Comparison of ENCODE assay signal across 1 cellular context in the genomic region with DNA sequence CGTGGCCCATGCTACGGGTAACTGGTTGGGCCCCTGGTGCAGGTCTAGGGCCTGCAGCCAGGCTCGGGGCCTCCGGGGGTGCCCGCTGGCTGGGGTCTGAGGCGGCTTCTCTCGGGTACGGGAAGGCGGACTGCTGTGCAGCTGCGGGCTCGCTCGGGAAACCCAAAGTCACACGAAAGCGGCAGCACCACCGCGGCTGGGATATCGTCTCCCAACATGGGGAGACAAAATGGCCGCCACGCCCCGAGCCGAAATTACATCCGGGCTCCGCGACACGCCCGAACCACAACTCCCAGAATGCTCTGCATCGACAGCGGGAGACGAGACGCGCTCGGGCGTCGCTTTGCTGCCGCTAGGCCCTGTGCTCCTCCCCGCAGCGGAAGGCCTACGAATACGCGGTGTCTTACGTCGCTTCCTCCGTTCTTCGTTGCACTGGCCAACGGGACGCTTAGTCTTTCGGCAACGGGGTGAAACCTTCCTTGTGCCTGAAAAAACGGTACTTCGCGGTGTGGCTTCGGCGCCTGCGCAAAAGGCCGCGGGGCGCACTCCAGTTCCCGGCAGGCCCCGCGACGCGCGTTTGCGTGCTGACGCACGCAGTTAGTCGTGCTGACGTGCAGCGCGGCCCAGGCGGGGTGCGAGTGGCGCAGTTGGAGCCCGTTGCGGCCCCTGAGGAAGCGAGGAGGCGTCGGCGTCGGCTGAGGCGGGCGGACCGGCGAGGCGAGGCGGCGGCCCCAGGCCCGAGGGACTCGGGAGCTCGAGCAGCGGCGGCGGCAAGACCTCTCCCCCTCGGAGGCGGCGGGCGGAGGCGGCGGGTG.
TF ChIP-seq lines count a peak whose summit lies in the region.

A gene (plus strand): TSS at position 604 of the 815 bp plus-strand sequence. CDS start 3,727 bp downstream, outside the sequence.

TF ChIP-seq in K562, 482 proteins besides CTCF, POLR2A, EP300 and RAD21 (continued from another document and continues in another):
- TF ChIP-seq ZKSCAN8 (CRISPR knock-in tag; IDR thresholded peaks at IDR 0.05) = 0 out of 2 replicates have a peak, but pooled peaks have one; percentile 19
- TF ChIP-seq CBX1 (IDR thresholded peaks at IDR 0.05; ENCODE audit: low read depth) = peak; percentile 27; the same call in 1 of the 2 replicates
- TF ChIP-seq, protein P1, sequence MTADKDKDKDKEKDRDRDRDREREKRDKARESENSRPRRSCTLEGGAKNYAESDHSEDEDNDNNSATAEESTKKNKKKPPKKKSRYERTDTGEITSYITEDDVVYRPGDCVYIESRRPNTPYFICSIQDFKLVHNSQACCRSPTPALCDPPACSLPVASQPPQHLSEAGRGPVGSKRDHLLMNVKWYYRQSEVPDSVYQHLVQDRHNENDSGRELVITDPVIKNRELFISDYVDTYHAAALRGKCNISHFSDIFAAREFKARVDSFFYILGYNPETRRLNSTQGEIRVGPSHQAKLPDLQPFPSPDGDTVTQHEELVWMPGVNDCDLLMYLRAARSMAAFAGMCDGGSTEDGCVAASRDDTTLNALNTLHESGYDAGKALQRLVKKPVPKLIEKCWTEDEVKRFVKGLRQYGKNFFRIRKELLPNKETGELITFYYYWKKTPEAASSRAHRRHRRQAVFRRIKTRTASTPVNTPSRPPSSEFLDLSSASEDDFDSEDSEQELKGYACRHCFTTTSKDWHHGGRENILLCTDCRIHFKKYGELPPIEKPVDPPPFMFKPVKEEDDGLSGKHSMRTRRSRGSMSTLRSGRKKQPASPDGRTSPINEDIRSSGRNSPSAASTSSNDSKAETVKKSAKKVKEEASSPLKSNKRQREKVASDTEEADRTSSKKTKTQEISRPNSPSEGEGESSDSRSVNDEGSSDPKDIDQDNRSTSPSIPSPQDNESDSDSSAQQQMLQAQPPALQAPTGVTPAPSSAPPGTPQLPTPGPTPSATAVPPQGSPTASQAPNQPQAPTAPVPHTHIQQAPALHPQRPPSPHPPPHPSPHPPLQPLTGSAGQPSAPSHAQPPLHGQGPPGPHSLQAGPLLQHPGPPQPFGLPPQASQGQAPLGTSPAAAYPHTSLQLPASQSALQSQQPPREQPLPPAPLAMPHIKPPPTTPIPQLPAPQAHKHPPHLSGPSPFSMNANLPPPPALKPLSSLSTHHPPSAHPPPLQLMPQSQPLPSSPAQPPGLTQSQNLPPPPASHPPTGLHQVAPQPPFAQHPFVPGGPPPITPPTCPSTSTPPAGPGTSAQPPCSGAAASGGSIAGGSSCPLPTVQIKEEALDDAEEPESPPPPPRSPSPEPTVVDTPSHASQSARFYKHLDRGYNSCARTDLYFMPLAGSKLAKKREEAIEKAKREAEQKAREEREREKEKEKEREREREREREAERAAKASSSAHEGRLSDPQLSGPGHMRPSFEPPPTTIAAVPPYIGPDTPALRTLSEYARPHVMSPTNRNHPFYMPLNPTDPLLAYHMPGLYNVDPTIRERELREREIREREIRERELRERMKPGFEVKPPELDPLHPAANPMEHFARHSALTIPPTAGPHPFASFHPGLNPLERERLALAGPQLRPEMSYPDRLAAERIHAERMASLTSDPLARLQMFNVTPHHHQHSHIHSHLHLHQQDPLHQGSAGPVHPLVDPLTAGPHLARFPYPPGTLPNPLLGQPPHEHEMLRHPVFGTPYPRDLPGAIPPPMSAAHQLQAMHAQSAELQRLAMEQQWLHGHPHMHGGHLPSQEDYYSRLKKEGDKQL (CRISPR knock-in tag; IDR thresholded peaks at IDR 0.05; ENCODE audit: borderline replicate concordance) = no peak
- peak; percentile 71 for TF ChIP-seq MTA1 (IDR thresholded peaks at IDR 0.05; ENCODE audit: borderline replicate concordance)
- no peak for TF ChIP-seq SMARCA4 (IDR thresholded peaks at IDR 0.05)
- TF ChIP-seq, protein P2, sequence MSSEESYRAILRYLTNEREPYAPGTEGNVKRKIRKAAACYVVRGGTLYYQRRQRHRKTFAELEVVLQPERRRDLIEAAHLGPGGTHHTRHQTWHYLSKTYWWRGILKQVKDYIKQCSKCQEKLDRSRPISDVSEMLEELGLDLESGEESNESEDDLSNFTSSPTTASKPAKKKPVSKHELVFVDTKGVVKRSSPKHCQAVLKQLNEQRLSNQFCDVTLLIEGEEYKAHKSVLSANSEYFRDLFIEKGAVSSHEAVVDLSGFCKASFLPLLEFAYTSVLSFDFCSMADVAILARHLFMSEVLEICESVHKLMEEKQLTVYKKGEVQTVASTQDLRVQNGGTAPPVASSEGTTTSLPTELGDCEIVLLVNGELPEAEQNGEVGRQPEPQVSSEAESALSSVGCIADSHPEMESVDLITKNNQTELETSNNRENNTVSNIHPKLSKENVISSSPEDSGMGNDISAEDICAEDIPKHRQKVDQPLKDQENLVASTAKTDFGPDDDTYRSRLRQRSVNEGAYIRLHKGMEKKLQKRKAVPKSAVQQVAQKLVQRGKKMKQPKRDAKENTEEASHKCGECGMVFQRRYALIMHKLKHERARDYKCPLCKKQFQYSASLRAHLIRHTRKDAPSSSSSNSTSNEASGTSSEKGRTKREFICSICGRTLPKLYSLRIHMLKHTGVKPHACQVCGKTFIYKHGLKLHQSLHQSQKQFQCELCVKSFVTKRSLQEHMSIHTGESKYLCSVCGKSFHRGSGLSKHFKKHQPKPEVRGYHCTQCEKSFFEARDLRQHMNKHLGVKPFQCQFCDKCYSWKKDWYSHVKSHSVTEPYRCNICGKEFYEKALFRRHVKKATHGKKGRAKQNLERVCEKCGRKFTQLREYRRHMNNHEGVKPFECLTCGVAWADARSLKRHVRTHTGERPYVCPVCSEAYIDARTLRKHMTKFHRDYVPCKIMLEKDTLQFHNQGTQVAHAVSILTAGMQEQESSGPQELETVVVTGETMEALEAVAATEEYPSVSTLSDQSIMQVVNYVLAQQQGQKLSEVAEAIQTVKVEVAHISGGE (CRISPR knock-in tag; IDR thresholded peaks at IDR 0.05) = peak in 1 of 3 experiments; percentile 88; a peak in 2 of 6 replicates
- TF ChIP-seq, protein P3, sequence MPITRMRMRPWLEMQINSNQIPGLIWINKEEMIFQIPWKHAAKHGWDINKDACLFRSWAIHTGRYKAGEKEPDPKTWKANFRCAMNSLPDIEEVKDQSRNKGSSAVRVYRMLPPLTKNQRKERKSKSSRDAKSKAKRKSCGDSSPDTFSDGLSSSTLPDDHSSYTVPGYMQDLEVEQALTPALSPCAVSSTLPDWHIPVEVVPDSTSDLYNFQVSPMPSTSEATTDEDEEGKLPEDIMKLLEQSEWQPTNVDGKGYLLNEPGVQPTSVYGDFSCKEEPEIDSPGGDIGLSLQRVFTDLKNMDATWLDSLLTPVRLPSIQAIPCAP (CRISPR knock-in tag; IDR thresholded peaks at IDR 0.05; ENCODE audit: borderline replicate concordance) = no peak; the same call in 1 of the 2 replicates
- TF ChIP-seq, protein P4, sequence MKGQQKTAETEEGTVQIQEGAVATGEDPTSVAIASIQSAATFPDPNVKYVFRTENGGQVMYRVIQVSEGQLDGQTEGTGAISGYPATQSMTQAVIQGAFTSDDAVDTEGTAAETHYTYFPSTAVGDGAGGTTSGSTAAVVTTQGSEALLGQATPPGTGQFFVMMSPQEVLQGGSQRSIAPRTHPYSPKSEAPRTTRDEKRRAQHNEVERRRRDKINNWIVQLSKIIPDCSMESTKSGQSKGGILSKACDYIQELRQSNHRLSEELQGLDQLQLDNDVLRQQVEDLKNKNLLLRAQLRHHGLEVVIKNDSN (CRISPR knock-in tag; IDR thresholded peaks at IDR 0.05) = peak; percentile 52; the same call in 1 of the 2 replicates
- TF ChIP-seq EP400 (IDR thresholded peaks at IDR 0.05) = peak; percentile 99
- TF ChIP-seq, protein P5, sequence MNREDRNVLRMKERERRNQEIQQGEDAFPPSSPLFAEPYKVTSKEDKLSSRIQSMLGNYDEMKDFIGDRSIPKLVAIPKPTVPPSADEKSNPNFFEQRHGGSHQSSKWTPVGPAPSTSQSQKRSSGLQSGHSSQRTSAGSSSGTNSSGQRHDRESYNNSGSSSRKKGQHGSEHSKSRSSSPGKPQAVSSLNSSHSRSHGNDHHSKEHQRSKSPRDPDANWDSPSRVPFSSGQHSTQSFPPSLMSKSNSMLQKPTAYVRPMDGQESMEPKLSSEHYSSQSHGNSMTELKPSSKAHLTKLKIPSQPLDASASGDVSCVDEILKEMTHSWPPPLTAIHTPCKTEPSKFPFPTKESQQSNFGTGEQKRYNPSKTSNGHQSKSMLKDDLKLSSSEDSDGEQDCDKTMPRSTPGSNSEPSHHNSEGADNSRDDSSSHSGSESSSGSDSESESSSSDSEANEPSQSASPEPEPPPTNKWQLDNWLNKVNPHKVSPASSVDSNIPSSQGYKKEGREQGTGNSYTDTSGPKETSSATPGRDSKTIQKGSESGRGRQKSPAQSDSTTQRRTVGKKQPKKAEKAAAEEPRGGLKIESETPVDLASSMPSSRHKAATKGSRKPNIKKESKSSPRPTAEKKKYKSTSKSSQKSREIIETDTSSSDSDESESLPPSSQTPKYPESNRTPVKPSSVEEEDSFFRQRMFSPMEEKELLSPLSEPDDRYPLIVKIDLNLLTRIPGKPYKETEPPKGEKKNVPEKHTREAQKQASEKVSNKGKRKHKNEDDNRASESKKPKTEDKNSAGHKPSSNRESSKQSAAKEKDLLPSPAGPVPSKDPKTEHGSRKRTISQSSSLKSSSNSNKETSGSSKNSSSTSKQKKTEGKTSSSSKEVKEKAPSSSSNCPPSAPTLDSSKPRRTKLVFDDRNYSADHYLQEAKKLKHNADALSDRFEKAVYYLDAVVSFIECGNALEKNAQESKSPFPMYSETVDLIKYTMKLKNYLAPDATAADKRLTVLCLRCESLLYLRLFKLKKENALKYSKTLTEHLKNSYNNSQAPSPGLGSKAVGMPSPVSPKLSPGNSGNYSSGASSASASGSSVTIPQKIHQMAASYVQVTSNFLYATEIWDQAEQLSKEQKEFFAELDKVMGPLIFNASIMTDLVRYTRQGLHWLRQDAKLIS (CRISPR knock-in tag; IDR thresholded peaks at IDR 0.05) = peak; percentile 21; the same call in 1 of the 2 replicates
- TF ChIP-seq, protein P6, sequence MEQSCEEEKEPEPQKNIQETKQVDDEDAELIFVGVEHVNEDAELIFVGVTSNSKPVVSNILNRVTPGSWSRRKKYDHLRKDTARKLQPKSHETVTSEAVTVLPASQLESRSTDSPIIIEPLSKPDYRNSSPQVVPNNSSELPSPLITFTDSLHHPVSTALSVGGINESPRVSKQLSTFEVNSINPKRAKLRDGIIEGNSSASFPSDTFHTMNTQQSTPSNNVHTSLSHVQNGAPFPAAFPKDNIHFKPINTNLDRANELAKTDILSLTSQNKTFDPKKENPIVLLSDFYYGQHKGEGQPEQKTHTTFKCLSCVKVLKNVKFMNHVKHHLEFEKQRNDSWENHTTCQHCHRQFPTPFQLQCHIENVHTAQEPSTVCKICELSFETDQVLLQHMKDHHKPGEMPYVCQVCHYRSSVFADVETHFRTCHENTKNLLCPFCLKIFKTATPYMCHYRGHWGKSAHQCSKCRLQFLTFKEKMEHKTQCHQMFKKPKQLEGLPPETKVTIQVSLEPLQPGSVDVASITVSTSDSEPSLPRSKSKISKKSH (CRISPR knock-in tag; IDR thresholded peaks at IDR 0.05) = no peak
- no peak for TF ChIP-seq FOXJ2 (tag; IDR thresholded peaks at IDR 0.05)
- peak; percentile 22 to 79; a peak in 3 of 4 replicates for TF ChIP-seq MAZ (CRISPR knock-in tag; conservative IDR thresholded peaks at IDR 0.05 in 1 of 2, IDR thresholded peaks at IDR 0.05 in 1 of 2)
- TF ChIP-seq, protein P7, sequence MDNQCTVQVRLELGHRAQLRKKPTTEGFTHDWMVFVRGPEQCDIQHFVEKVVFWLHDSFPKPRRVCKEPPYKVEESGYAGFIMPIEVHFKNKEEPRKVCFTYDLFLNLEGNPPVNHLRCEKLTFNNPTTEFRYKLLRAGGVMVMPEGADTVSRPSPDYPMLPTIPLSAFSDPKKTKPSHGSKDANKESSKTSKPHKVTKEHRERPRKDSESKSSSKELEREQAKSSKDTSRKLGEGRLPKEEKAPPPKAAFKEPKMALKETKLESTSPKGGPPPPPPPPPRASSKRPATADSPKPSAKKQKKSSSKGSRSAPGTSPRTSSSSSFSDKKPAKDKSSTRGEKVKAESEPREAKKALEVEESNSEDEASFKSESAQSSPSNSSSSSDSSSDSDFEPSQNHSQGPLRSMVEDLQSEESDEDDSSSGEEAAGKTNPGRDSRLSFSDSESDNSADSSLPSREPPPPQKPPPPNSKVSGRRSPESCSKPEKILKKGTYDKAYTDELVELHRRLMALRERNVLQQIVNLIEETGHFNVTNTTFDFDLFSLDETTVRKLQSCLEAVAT (IDR thresholded peaks at IDR 0.05) = no peak
- TF ChIP-seq GTF2A2 (tag; IDR thresholded peaks at IDR 0.05) = no peak
- TF ChIP-seq CBX3 (IDR thresholded peaks at IDR 0.05; ENCODE audit: borderline replicate concordance in 1 of 2, low read length in 2 of 2) = no peak
- TF ChIP-seq SOX6 (IDR thresholded peaks at IDR 0.05) = peak; percentile 34; the same call in 1 of the 2 replicates
- peak; percentile 60; the same call in 1 of the 2 replicates for TF ChIP-seq TEAD4 (IDR thresholded peaks at IDR 0.05; ENCODE audit: low read length)
- no peak; the same call in 1 of the 2 replicates for TF ChIP-seq TEAD4 (CRISPR knock-in tag; IDR thresholded peaks at IDR 0.05; ENCODE audit: borderline replicate concordance)
- TF ChIP-seq NCOA4 (IDR thresholded peaks at IDR 0.05; ENCODE audit: partially characterized antibody) = no peak
- TF ChIP-seq, protein P8, sequence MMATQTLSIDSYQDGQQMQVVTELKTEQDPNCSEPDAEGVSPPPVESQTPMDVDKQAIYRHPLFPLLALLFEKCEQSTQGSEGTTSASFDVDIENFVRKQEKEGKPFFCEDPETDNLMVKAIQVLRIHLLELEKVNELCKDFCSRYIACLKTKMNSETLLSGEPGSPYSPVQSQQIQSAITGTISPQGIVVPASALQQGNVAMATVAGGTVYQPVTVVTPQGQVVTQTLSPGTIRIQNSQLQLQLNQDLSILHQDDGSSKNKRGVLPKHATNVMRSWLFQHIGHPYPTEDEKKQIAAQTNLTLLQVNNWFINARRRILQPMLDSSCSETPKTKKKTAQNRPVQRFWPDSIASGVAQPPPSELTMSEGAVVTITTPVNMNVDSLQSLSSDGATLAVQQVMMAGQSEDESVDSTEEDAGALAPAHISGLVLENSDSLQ (IDR thresholded peaks at IDR 0.05) = peak; percentile 67
- peak; percentile 92 to 93 for TF ChIP-seq NRF1 (conservative IDR thresholded peaks at IDR 0.05 in 1 of 2, IDR thresholded peaks at IDR 0.05 in 1 of 2)
- TF ChIP-seq ZNF3 (CRISPR knock-in tag; IDR thresholded peaks at IDR 0.05) = no peak
- TF ChIP-seq RBBP5 (IDR thresholded peaks at IDR 0.05; ENCODE audit: borderline replicate concordance, insufficient read depth, low read length, poor library complexity, severe bottlenecking) = peak; percentile 77
- TF ChIP-seq, protein P9, sequence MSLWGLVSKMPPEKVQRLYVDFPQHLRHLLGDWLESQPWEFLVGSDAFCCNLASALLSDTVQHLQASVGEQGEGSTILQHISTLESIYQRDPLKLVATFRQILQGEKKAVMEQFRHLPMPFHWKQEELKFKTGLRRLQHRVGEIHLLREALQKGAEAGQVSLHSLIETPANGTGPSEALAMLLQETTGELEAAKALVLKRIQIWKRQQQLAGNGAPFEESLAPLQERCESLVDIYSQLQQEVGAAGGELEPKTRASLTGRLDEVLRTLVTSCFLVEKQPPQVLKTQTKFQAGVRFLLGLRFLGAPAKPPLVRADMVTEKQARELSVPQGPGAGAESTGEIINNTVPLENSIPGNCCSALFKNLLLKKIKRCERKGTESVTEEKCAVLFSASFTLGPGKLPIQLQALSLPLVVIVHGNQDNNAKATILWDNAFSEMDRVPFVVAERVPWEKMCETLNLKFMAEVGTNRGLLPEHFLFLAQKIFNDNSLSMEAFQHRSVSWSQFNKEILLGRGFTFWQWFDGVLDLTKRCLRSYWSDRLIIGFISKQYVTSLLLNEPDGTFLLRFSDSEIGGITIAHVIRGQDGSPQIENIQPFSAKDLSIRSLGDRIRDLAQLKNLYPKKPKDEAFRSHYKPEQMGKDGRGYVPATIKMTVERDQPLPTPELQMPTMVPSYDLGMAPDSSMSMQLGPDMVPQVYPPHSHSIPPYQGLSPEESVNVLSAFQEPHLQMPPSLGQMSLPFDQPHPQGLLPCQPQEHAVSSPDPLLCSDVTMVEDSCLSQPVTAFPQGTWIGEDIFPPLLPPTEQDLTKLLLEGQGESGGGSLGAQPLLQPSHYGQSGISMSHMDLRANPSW (CRISPR knock-in tag; IDR thresholded peaks at IDR 0.05) = peak; percentile 92
- TF ChIP-seq ZNF134 (CRISPR knock-in tag; conservative IDR thresholded peaks at IDR 0.05) = peak; percentile 2; the same call in 1 of the 2 replicates
- no peak for TF ChIP-seq ZNF57 (CRISPR knock-in tag; IDR thresholded peaks at IDR 0.05)
- TF ChIP-seq CBFA2T2 (conservative IDR thresholded peaks at IDR 0.05) = no peak
- no peak for TF ChIP-seq ESRRB (CRISPR knock-in tag; IDR thresholded peaks at IDR 0.05; ENCODE audit: borderline replicate concordance)
